ENCODE assay signal across 8 cellular contexts in the genomic region with DNA sequence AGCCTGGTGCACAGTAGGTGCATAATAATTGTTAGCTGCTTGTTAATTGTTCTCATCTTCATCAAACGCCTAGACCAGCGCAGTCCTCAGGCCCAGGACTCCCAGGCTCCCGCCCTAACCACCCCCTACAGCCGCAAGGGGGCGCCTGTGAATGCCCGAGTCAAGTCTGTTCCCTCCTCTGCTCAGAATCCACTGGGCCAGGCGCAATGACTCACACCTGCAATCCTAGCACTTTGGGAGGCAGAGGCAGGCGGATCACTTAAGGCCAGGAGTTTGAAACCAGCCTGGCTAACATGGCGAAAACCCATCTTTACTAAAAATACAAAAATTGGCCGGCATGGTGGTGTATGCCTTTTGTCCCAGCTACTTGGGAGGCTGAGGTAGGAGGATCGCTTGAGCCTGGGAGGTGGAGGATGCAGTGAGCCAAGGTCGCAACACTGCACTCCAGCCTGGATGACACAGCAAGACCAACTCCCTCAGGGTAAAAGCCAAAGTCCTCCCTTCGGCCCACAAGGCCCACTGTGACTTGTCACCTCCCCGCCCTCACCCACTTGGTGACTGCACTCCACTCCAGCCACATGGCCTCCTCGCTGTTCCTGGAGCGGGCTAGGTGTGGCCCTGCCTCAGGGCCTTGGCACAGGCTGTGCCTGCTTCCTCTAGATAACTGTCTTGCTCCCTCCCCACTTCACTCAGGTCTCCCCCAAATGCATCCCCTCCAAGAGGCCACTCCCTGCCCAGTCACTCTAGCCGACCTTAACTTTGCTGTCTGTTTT. TPM values are rescaled to one million over a fixed set of nuclear protein-coding genes. Genes with fewer than 3 reads are reported as not detected.
DNase-seq lines count a peak whose midpoint lies in the region; ATAC-seq and TF ChIP-seq lines count a peak whose summit lies in the region.

No MANE protein-coding gene starts in this region.

- H3K27me3 ChIP-seq in GM23338 (ENCODE audit: insufficient read depth) (no peaks in the 10 kb centered on the region), PC-3 (ENCODE audit: low read length) (no peaks in the 10 kb centered on the region), fibroblast of lung (ENCODE audit: control insufficient read depth, insufficient read depth, low read length) (no peaks in the 10 kb centered on the region), tibial artery (no peaks in the 10 kb centered on the region)

- H3K27me3 Mint-ChIP-seq in GM23338 (ENCODE audit: insufficient read depth, low read depth, poor library complexity), result peaks cover 7% of the 10 kb centered on the region

- H3K4me2 ChIP-seq in GM23338 (no peak overlapping the region), PC-3 (ENCODE audit: low read length) (no peak overlapping the region), fibroblast of lung (ENCODE audit: extremely low read depth, insufficient read depth, low read length) (no peak overlapping the region)

- H3K9ac ChIP-seq in PC-3 (ENCODE audit: low read length) (no peak overlapping the region), fibroblast of lung (ENCODE audit: insufficient read depth, low read length) (no peak overlapping the region)

- CTCF ChIA-PET in AG04449 (lab: Yijun Ruan, JAX), result interaction anchor here (0.6 to 4.7 kb wide), 15 partner anchors 8 to 215 kb away, joined by 3 to 55 read pairs (median 5); a partner anchor contains a TSS
- CTCF ChIA-PET in PC-3 (lab: Charles Lee), result interaction anchor here (0.5 kb wide), 1 partner anchor 41 kb away, joined by 3 read pairs; no protein-coding TSS in a partner anchor

- H3K4me1 Mint-ChIP-seq in GM23338, result no peaks in the 10 kb centered on the region

- ATAC-seq in GM23338 (peak; percentile 100), PC-3 (peak; percentile 99), omental fat pad (ENCODE audit: low FRiP score) (no peak), GM21390 (IDR thresholded peaks at IDR 0.05; ENCODE audit: unreplicated experiment) (no peak)

- peak; percentile 80 for TF ChIP-seq CTCF in AG04449 (IDR thresholded peaks at IDR 0.05; ENCODE audit: insufficient read depth, low read length, missing control alignments)
- TF ChIP-seq CTCF in GM23338 (conservative IDR thresholded peaks at IDR 0.05; ENCODE audit: low read depth in 2 of 2), result peak; percentile 89 to 93
- peak; percentile 92 for TF ChIP-seq CTCF in PC-3 (conservative IDR thresholded peaks at IDR 0.05; ENCODE audit: low read depth, low read length)
- TF ChIP-seq CTCF in fibroblast of lung (conservative IDR thresholded peaks at IDR 0.05 in 1 of 2, IDR thresholded peaks at IDR 0.05 in 1 of 2; ENCODE audit: low read depth in 1 of 2, low read length in 2 of 2), result peak; percentile 59 to 71
- no peak for TF ChIP-seq CTCF in omental fat pad (IDR thresholded peaks at IDR 0.05)
- peak; percentile 61 to 67 for TF ChIP-seq CTCF in tibial artery (IDR thresholded peaks at IDR 0.05)

- DNase-seq in AG04449 (ENCODE audit: low read depth, low spot score) (peak; percentile 24), GM23338 (ENCODE audit: low spot score) (peak; percentile 89), PC-3 (peak; percentile 84), activated T-cell treated with anti-CD3 and anti-CD28 coated beads for 48 hours (ENCODE audit: low read depth) (peak; percentile 63), fibroblast of lung (ENCODE audit: low read depth in 2 of 2) (peak; percentile 73 to 83), omental fat pad (ENCODE audit: low spot score) (peak; percentile 46), tibial artery (peak; percentile 58 to 85)

- intact Hi-C loops in PC-3 (cut with micrococcal nuclease), result loop anchor here (5.0 kb wide), 1 partner anchor 91 kb away; no protein-coding TSS in a partner anchor
- intact Hi-C loops in tibial artery (cut with DNase I; ENCODE audit: low total_unique reads), result loop anchor here (2.0 kb wide), 1 partner anchor 88 kb away; no protein-coding TSS in a partner anchor

- no peaks in the 10 kb centered on the region for H3K4me1 ChIP-seq in GM23338 (ENCODE audit: insufficient read depth)
- no peaks in the 10 kb centered on the region for H3K4me1 ChIP-seq in PC-3 (ENCODE audit: insufficient read depth, low read length)
- H3K4me1 ChIP-seq in fibroblast of lung (ENCODE audit: control insufficient read depth, extremely low read depth, insufficient read depth, low read length), result no peaks in the 10 kb centered on the region
- H3K4me1 ChIP-seq in tibial artery, result no peaks in the 10 kb centered on the region

- H3K9me3 Mint-ChIP-seq in GM23338, result no peaks in the 10 kb centered on the region

- H2AFZ ChIP-seq in GM23338, result no peak overlapping the region
- H2AFZ ChIP-seq in PC-3 (ENCODE audit: low read length), result no peak overlapping the region
- no peak overlapping the region for H2AFZ ChIP-seq in fibroblast of lung (ENCODE audit: low read length)

- no peaks in the 10 kb centered on the region for H4K20me1 ChIP-seq in GM23338 (replicated peaks; ENCODE audit: insufficient read depth)
- H4K20me1 ChIP-seq in PC-3 (ENCODE audit: low read length), result no peaks in the 10 kb centered on the region
- H4K20me1 ChIP-seq in fibroblast of lung (ENCODE audit: control insufficient read depth, extremely low read depth, insufficient read depth, low read length), result no peaks in the 10 kb centered on the region

- POLR2A ChIA-PET in AG04449 (lab: Yijun Ruan, JAX), result no interaction called here
- POLR2A ChIA-PET in PC-3 (lab: Charles Lee; ENCODE audit: unreplicated experiment), result no interaction called here

- no TSS peak for BruUV-seq in PC-3 (replicated peaks; lab: Mats Ljungman, UMichigan)

- H3K36me3 ChIP-seq in GM23338 (ENCODE audit: insufficient read depth), result no peaks in the 10 kb centered on the region
- H3K36me3 ChIP-seq in PC-3 (ENCODE audit: low read depth, low read length), result no peaks in the 10 kb centered on the region
- H3K36me3 ChIP-seq in fibroblast of lung (ENCODE audit: control insufficient read depth, insufficient read depth, low read length), result no peaks in the 10 kb centered on the region
- peaks cover 23 to 85% (median 51%) of the 10 kb centered on the region in 3 donors for H3K36me3 ChIP-seq in tibial artery

- H3K4me3 ChIP-seq in AG04449 (ENCODE audit: low read depth, low read length) (no peak overlapping the region), GM23338 (no peak overlapping the region), PC-3 (ENCODE audit: low read length) (no peak overlapping the region), fibroblast of lung (replicated peaks in 1 of 4; ENCODE audit: control extremely low read depth in 1 of 4, insufficient read depth in 1 of 4, low read depth in 3 of 4, low read length in 4 of 4) (no peak overlapping the region), tibial artery (no peak overlapping the region)

- H3K9me3 ChIP-seq in PC-3 (ENCODE audit: low read length), result no peaks in the 10 kb centered on the region
- H3K9me3 ChIP-seq in fibroblast of lung (ENCODE audit: control insufficient read depth, insufficient read depth, low read depth, low read length), result no peaks in the 10 kb centered on the region
- no peaks in the 10 kb centered on the region for H3K9me3 ChIP-seq in tibial artery

- no peak overlapping the region for H3K27ac ChIP-seq in GM23338 (ENCODE audit: low read depth)
- H3K27ac ChIP-seq in PC-3 (ENCODE audit: low read length), result no peak overlapping the region
- no peak overlapping the region for H3K27ac ChIP-seq in fibroblast of lung (ENCODE audit: insufficient read depth, low read length)
- no peak overlapping the region for H3K27ac ChIP-seq in tibial artery

- H3K9me2 ChIP-seq in GM23338 (ENCODE audit: insufficient read depth), result no peaks in the 10 kb centered on the region
- no peaks in the 10 kb centered on the region for H3K9me2 ChIP-seq in PC-3 (replicated peaks; ENCODE audit: low read length)

- no peaks in the 10 kb centered on the region for H3K79me2 ChIP-seq in GM23338 (replicated peaks; ENCODE audit: insufficient read depth)
- no peaks in the 10 kb centered on the region for H3K79me2 ChIP-seq in PC-3 (ENCODE audit: low read length)
- H3K79me2 ChIP-seq in fibroblast of lung (ENCODE audit: control insufficient read depth, insufficient read depth, low read length), result no peaks in the 10 kb centered on the region

- no peak overlapping the region; the same call in 2 of the 3 replicates for H3K4me3 Mint-ChIP-seq in GM23338

- H3K36me3 Mint-ChIP-seq in GM23338 (ENCODE audit: low read depth), result peaks cover 4% of the 10 kb centered on the region; the same call in 2 of the 3 replicates

- peak overlapping the region; percentile 76 for H3K27ac Mint-ChIP-seq in GM23338

- H3F3A ChIP-seq in GM23338 (replicated peaks; ENCODE audit: low read depth) (0 out of 2 replicates have a peak, but pooled peaks cover 2% of the 10 kb centered on the region), PC-3 (ENCODE audit: low read length, unreplicated experiment) (no peaks in the 10 kb centered on the region)

RNA-seq across cellular contexts. Expression of a gene that starts 9.1 kb away (rescaled TPM):
- 4.9 and 5.3 TPM in 2 replicates for total RNA-seq in GM23338 (2014; rRNA removed; shearing (Covaris generic))
- polyA plus RNA-seq in GM23338 (2016; fragmentation: Nextera tagmentation; extraction: Ambion mirVana) (2.5 and 4.1 TPM in 2 replicates), fibroblast of lung (3.1 and 5.5 TPM in 2 replicates)
- total RNA-seq in PC-3 (2014; rRNA removed) (14.2 and 16.2 TPM in 2 replicates), fibroblast of lung (3.5 and 3.6 TPM in 2 replicates), omental fat pad (1 to 10 TPM; 3.3 to 8.4 (median 5.3) TPM)
- polyA plus RNA-seq in fibroblast of lung (2012), result 2.8 and 3.5 TPM in 2 replicates
- polyA minus RNA-seq in fibroblast of lung (ENCODE audit: low replicate concordance), result 4.0 and 4.4 TPM in 2 replicates

RNA-seq across cellular contexts. Expression of a gene that starts 15.7 kb away (rescaled TPM):
- 1.2 and 1.7 TPM in 2 replicates for total RNA-seq in GM23338 (2014; rRNA removed; shearing (Covaris generic))
- polyA plus RNA-seq in GM23338 (2016; fragmentation: Nextera tagmentation; extraction: Ambion mirVana) (0.45 and 0.63 TPM in 2 replicates), fibroblast of lung (not detected in 2 replicates)
- total RNA-seq in PC-3 (2014; rRNA removed) (not detected in 2 replicates), fibroblast of lung (under 0.01 TPM in 1 of 2 replicates, not detected in the other), omental fat pad (not detected)
- polyA plus RNA-seq in fibroblast of lung (2012), result not detected in 2 replicates
- polyA minus RNA-seq in fibroblast of lung (ENCODE audit: low replicate concordance), result not detected in 2 replicates

RNA-seq across cellular contexts. Expression of a gene that starts 32.4 kb away (rescaled TPM):
- 61.1 and 66.5 TPM in 2 replicates for total RNA-seq in GM23338 (2014; rRNA removed; shearing (Covaris generic))
- 36.6 and 42.7 TPM in 2 replicates for polyA plus RNA-seq in GM23338 (2016; fragmentation: Nextera tagmentation; extraction: Ambion mirVana)
- total RNA-seq in PC-3 (2014; rRNA removed), result 126 and 156 TPM in 2 replicates
- total RNA-seq in fibroblast of lung, result 33.5 and 49.1 TPM in 2 replicates
- polyA plus RNA-seq in fibroblast of lung, result 19.3 and 22.6 TPM in 2 replicates
- polyA plus RNA-seq in fibroblast of lung (2012), result 22.3 and 22.7 TPM in 2 replicates
- polyA minus RNA-seq in fibroblast of lung (ENCODE audit: low replicate concordance), result 49.5 and 93.5 TPM in 2 replicates
- total RNA-seq in omental fat pad, result 10 to 100 TPM; 25.0 to 63.1 (median 33.2) TPM

RNA-seq across cellular contexts. Expression of a gene that starts 42.1 kb away (rescaled TPM):
- 17.0 and 20.9 TPM in 2 replicates for total RNA-seq in GM23338 (2014; rRNA removed; shearing (Covaris generic))
- 13.3 and 22.7 TPM in 2 replicates for polyA plus RNA-seq in GM23338 (2016; fragmentation: Nextera tagmentation; extraction: Ambion mirVana)
- total RNA-seq in PC-3 (2014; rRNA removed), result 0.77 TPM in 1 of 2 replicates, not detected in the other
- 17.2 and 20.3 TPM in 2 replicates for total RNA-seq in fibroblast of lung
- polyA plus RNA-seq in fibroblast of lung, result 24.0 and 83.9 TPM in 2 replicates
- polyA plus RNA-seq in fibroblast of lung (2012), result 21.5 and 75.0 TPM in 2 replicates
- 4.1 and 29.5 TPM in 2 replicates for polyA minus RNA-seq in fibroblast of lung (ENCODE audit: low replicate concordance)
- 10 to 100 TPM in 2 of 4 donors, 1 to 10 TPM in 2; 6.4 to 43.8 (median 14.5) TPM for total RNA-seq in omental fat pad

Comparison
In these comparisons a context has a peak if more than half of its experiments do, and no peak if none do; other contexts are left out.
1. DNase-seq: peak in every context shown above with its lines; median percentile 89 in GM23338; 84 in PC-3; 78 in fibroblast of lung; 72 in tibial artery; 63 in activated T-cell treated with anti-CD3 and anti-CD28 coated beads for 48 hours; 46 in omental fat pad; 24 in AG04449.
2. CTCF ChIP-seq: peak in AG04449 (single experiment), GM23338 (2 of 2), PC-3 (single experiment), fibroblast of lung (2 of 2) and tibial artery (2 of 2); none in omental fat pad (0 of 3).
3. ATAC-seq: peak in GM23338 (single experiment) and PC-3 (single experiment); none in omental fat pad (single experiment) and GM21390 (single experiment).